In the genomic region with DNA sequence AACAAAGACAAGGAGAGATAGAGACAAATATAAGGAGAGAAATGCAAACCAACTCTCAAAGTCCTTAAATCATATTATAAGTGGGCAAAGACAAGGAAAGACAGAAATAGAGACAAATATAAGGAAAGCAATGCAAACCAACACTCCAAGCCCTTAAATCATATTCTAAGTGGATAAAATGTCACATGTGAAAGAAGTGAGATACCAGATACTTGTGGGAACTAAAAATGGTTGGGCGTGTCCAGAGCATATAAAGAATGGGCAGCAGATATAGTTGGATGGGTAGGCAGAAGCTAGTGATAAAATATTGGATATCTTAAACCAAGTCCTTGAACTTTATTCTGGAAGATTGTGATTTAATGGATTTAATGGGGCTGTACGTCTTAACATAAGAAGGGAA, we compare ENCODE assay signal across 36 cellular contexts.
"Had no signal": no experiment of that assay in that cellular context is flagged by ENCODE, and none has a peak within 500 bp of the region (broad histone marks: within the 10 kb centered on the region; RNA-seq: fewer than 3 reads in every experiment).

No MANE protein-coding gene starts in this region.

- H3K27ac Mint-ChIP-seq: activated B cell treated with CpG ODN at 0.5 μM for 24 hours; activated CD4-positive, alpha-beta memory T cell treated with anti-CD3 and anti-CD28 coated beads for 36 hours; activated CD4-positive, alpha-beta T cell treated with anti-CD3 and anti-CD28 coated beads, Interleukin-2, amount 10 ng/mL, durations not matched to agents 24 days and 14 days; activated CD8-positive, alpha-beta memory T cell treated with anti-CD3 and anti-CD28 coated beads, Interleukin-2, amount 10 ng/mL, durations not matched to agents 7 days and 5 days; activated CD8-positive, alpha-beta T cell treated with anti-CD3 and anti-CD28 coated beads, Interleukin-2, amount 10 ng/mL, durations not matched to agents 7 days and 5 days; activated naive CD4-positive, alpha-beta T cell treated with anti-CD3 and anti-CD28 coated beads for 36 hours; activated naive CD4-positive, alpha-beta T cell treated with anti-CD3 and anti-CD28 coated beads, Interleukin-2, amount 50 U/mL, for 24 hours; activated naive CD8-positive, alpha-beta T cell treated with anti-CD3 and anti-CD28 coated beads for 36 hours; activated naive CD8-positive, alpha-beta T cell treated with anti-CD3 and anti-CD28 coated beads, Interleukin-2, amount 50 U/mL, for 24 hours; activated T-helper 1 cell treated with anti-CD3 and anti-CD28 coated beads, Interleukin-12 subunit alpha, Interleukin-12 subunit beta, Interleukin-2, Interleukin-4 antibody, amounts not matched to agents 30 ng/mL and 10 ng/mL and 1 ng/mL, durations not matched to agents 14 hours and 24 hours and 36 hours; activated T-helper 2 cell treated with anti-CD3 and anti-CD28 coated beads, Interferon-gamma antibody, Interleukin-2, Interleukin-4, amounts not matched to agents 10 μg/mL and 5 μg/mL and 100 μg/mL, durations not matched to agents 14 hours and 24 hours and 36 hours; brain; T-helper 17 cell; T-helper 2 cell treated with Interferon-gamma antibody and Interleukin-4, amounts not matched to agents 5 μg/mL and 100 μg/mL, for 36 hours had no signal

- H3K27me3 Mint-ChIP-seq: activated B cell treated with CpG ODN at 0.5 μM for 24 hours; activated CD4-positive, alpha-beta memory T cell treated with anti-CD3 and anti-CD28 coated beads for 36 hours; activated CD4-positive, alpha-beta T cell treated with anti-CD3 and anti-CD28 coated beads, Interleukin-2, amount 10 ng/mL, durations not matched to agents 24 days and 14 days; activated CD8-positive, alpha-beta memory T cell treated with anti-CD3 and anti-CD28 coated beads, Interleukin-2, amount 10 ng/mL, durations not matched to agents 7 days and 5 days; activated naive CD4-positive, alpha-beta T cell treated with anti-CD3 and anti-CD28 coated beads, Interleukin-2, amount 50 U/mL, for 24 hours; activated naive CD8-positive, alpha-beta T cell treated with anti-CD3 and anti-CD28 coated beads for 36 hours; activated naive CD8-positive, alpha-beta T cell treated with anti-CD3 and anti-CD28 coated beads, Interleukin-2, amount 50 U/mL, for 24 hours; T-helper 17 cell had no signal

- H3K4me1 ChIP-seq: adrenal gland, breast epithelium, colonic mucosa, esophagus squamous epithelium, gastroesophageal sphincter, heart right ventricle had no signal

- H3K27me3 ChIP-seq: adrenal gland, breast epithelium, cardiac muscle cell, colonic mucosa, esophagus squamous epithelium, gastroesophageal sphincter had no signal

- H3K36me3 ChIP-seq: adrenal gland, breast epithelium, cardiac muscle cell, colonic mucosa, esophagus squamous epithelium, gastroesophageal sphincter, heart right ventricle, WERI-Rb-1 had no signal

- H3K36me3 Mint-ChIP-seq: activated CD4-positive, alpha-beta memory T cell treated with anti-CD3 and anti-CD28 coated beads for 36 hours; activated CD8-positive, alpha-beta memory T cell treated with anti-CD3 and anti-CD28 coated beads, Interleukin-2, amount 10 ng/mL, durations not matched to agents 7 days and 5 days; activated naive CD4-positive, alpha-beta T cell treated with anti-CD3 and anti-CD28 coated beads, Interleukin-2, amount 50 U/mL, for 24 hours; activated naive CD8-positive, alpha-beta T cell treated with anti-CD3 and anti-CD28 coated beads for 36 hours; brain had no signal

- H3K4me1 Mint-ChIP-seq: activated B cell treated with CpG ODN at 0.5 μM for 24 hours; activated CD4-positive, alpha-beta T cell treated with anti-CD3 and anti-CD28 coated beads, Interleukin-2, amount 10 ng/mL, durations not matched to agents 24 days and 14 days; activated CD8-positive, alpha-beta memory T cell treated with anti-CD3 and anti-CD28 coated beads, Interleukin-2, amount 10 ng/mL, durations not matched to agents 7 days and 5 days; activated naive CD4-positive, alpha-beta T cell treated with anti-CD3 and anti-CD28 coated beads, Interleukin-2, amount 50 U/mL, for 24 hours; activated naive CD8-positive, alpha-beta T cell treated with anti-CD3 and anti-CD28 coated beads for 36 hours; activated naive CD8-positive, alpha-beta T cell treated with anti-CD3 and anti-CD28 coated beads, Interleukin-2, amount 50 U/mL, for 24 hours; T-helper 17 cell had no signal

- H3K4me3 Mint-ChIP-seq: activated B cell treated with CpG ODN at 0.5 μM for 24 hours; activated CD4-positive, alpha-beta memory T cell treated with anti-CD3 and anti-CD28 coated beads for 36 hours; activated CD4-positive, alpha-beta T cell treated with anti-CD3 and anti-CD28 coated beads, Interleukin-2, amount 10 ng/mL, durations not matched to agents 24 days and 14 days; activated CD8-positive, alpha-beta memory T cell treated with anti-CD3 and anti-CD28 coated beads, Interleukin-2, amount 10 ng/mL, durations not matched to agents 7 days and 5 days; activated CD8-positive, alpha-beta T cell treated with anti-CD3 and anti-CD28 coated beads, Interleukin-2, amount 10 ng/mL, durations not matched to agents 7 days and 5 days; activated naive CD4-positive, alpha-beta T cell treated with anti-CD3 and anti-CD28 coated beads for 36 hours; activated naive CD4-positive, alpha-beta T cell treated with anti-CD3 and anti-CD28 coated beads, Interleukin-2, amount 50 U/mL, for 24 hours; activated naive CD8-positive, alpha-beta T cell treated with anti-CD3 and anti-CD28 coated beads for 36 hours; activated naive CD8-positive, alpha-beta T cell treated with anti-CD3 and anti-CD28 coated beads, Interleukin-2, amount 50 U/mL, for 24 hours; activated T-helper 1 cell treated with anti-CD3 and anti-CD28 coated beads, Interleukin-12 subunit alpha, Interleukin-12 subunit beta, Interleukin-2, Interleukin-4 antibody, amounts not matched to agents 30 ng/mL and 10 ng/mL and 1 ng/mL, durations not matched to agents 14 hours and 24 hours and 36 hours; brain; T-helper 17 cell; T-helper 2 cell treated with Interferon-gamma antibody and Interleukin-4, amounts not matched to agents 5 μg/mL and 100 μg/mL, for 36 hours had no signal

- FAIRE-seq: endometrium, endothelial cell of umbilical vein had no signal

- H3K27ac ChIP-seq: adrenal gland, breast epithelium, cardiac muscle cell, colonic mucosa, epithelial cell of prostate, esophagus squamous epithelium, gastroesophageal sphincter, heart right ventricle, WERI-Rb-1 had no signal

- H3K4me3 ChIP-seq: adrenal gland, breast epithelium, cardiac muscle cell, colonic mucosa, esophagus squamous epithelium, gastroesophageal sphincter, heart right ventricle had no signal

- ATAC-seq: activated CD4-positive, CD25-positive, alpha-beta regulatory T cell treated with anti-CD3 and anti-CD28 coated beads, Interleukin-2, amount 50 U/mL, for 24 hours; activated CD8-positive, alpha-beta memory T cell treated with anti-CD3 and anti-CD28 coated beads, Interleukin-2, amount 10 ng/mL, durations not matched to agents 7 days and 5 days; activated CD8-positive, alpha-beta T cell treated with anti-CD3 and anti-CD28 coated beads, Interleukin-2, amount 10 ng/mL, durations not matched to agents 7 days and 5 days; activated naive CD8-positive, alpha-beta T cell treated with anti-CD3 and anti-CD28 coated beads, Interleukin-2, amount 50 U/mL, for 24 hours; gastroesophageal sphincter; heart right ventricle; T-helper 17 cell had no signal

- H3K9me3 Mint-ChIP-seq: activated CD4-positive, alpha-beta T cell treated with anti-CD3 and anti-CD28 coated beads, Interleukin-2, amount 10 ng/mL, durations not matched to agents 24 days and 14 days; activated naive CD4-positive, alpha-beta T cell treated with anti-CD3 and anti-CD28 coated beads for 36 hours; activated naive CD4-positive, alpha-beta T cell treated with anti-CD3 and anti-CD28 coated beads, Interleukin-2, amount 50 U/mL, for 24 hours; activated naive CD8-positive, alpha-beta T cell treated with anti-CD3 and anti-CD28 coated beads for 36 hours; activated naive CD8-positive, alpha-beta T cell treated with anti-CD3 and anti-CD28 coated beads, Interleukin-2, amount 50 U/mL, for 24 hours; activated T-helper 1 cell treated with anti-CD3 and anti-CD28 coated beads, Interleukin-12 subunit alpha, Interleukin-12 subunit beta, Interleukin-2, Interleukin-4 antibody, amounts not matched to agents 30 ng/mL and 10 ng/mL and 1 ng/mL, durations not matched to agents 14 hours and 24 hours and 36 hours had no signal

- DNase-seq: activated B cell treated with CpG ODN at 0.5 μM for 24 hours; activated CD4-positive, alpha-beta memory T cell treated with anti-CD3 and anti-CD28 coated beads for 36 hours; activated CD4-positive, alpha-beta T cell treated with anti-CD3 and anti-CD28 coated beads, Interleukin-2, amount 10 ng/mL, durations not matched to agents 24 days and 14 days; activated CD8-positive, alpha-beta memory T cell treated with anti-CD3 and anti-CD28 coated beads, Interleukin-2, amount 10 ng/mL, durations not matched to agents 7 days and 5 days; activated CD8-positive, alpha-beta memory T cell treated with anti-CD3 and anti-CD28 coated beads, Interleukin-2, amount 50 U/mL, for 4 hours; activated CD8-positive, alpha-beta T cell treated with anti-CD3 and anti-CD28 coated beads, Interleukin-2, amount 10 ng/mL, durations not matched to agents 7 days and 5 days; activated effector memory CD4-positive, alpha-beta T cell treated with anti-CD3 and anti-CD28 coated beads, Interleukin-2, amount 50 U/mL, for 16 hours; activated naive CD4-positive, alpha-beta T cell treated with anti-CD3 and anti-CD28 coated beads for 36 hours; activated naive CD8-positive, alpha-beta T cell treated with anti-CD3 and anti-CD28 coated beads for 36 hours; activated naive CD8-positive, alpha-beta T cell treated with anti-CD3 and anti-CD28 coated beads, Interleukin-2, amount 50 U/mL, for 24 hours; activated T-cell treated with anti-CD3 and anti-CD28 coated beads, Interleukin-2, amount 50 U/mL, for 1 hour; activated T-cell treated with anti-CD3 and anti-CD28 coated beads, Interleukin-2, amount 50 U/mL, for 48 hours; adrenal gland; aorta; central memory CD4-positive, alpha-beta T cell; cerebellar nuclear complex; colonic mucosa; effector CD8-positive, alpha-beta T cell; esophagus squamous epithelium; foreskin melanocyte; heart right ventricle; T-helper 17 cell; T1000; WERI-Rb-1 had no signal

- H3K9me3 ChIP-seq: adrenal gland, breast epithelium, colonic mucosa, esophagus squamous epithelium, gastroesophageal sphincter, heart right ventricle had no signal
